18 cellular contexts compared by ENCODE assay signal in the genomic region with DNA sequence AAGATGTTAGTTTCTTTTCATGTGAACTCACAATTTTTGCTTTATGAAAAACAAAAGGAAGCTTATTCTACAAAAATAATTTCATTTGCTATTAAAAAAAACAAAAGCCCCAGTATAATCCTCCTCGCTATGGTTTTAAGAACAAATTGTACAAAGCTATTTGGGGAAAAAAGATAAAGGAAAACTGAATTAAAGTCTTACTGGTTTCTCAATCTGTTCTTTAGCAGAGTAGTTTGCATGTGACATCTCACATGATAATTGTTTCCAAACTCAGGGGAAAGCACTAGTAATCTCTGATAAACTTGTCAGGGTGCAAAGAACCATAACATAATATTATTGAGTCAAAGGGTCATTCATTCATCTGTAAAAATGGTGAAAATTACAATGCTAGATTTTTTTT. TPM values are rescaled to one million over a fixed set of nuclear protein-coding genes. Genes with fewer than 3 reads are reported as not detected.
"Had no signal": no experiment of that assay in that cellular context is flagged by ENCODE, and none has a peak within 500 bp of the region (broad histone marks: within the 10 kb centered on the region; RNA-seq: fewer than 3 reads in every experiment).

No MANE protein-coding gene starts in this region.

- H3K4me1 Mint-ChIP-seq: naive thymus-derived CD8-positive, alpha-beta T cell had no signal

- H3K4me3 Mint-ChIP-seq: brain; naive thymus-derived CD8-positive, alpha-beta T cell had no signal

- H3K4me3 ChIP-seq: mucosa of descending colon, right lobe of liver, upper lobe of right lung had no signal

- H3K36me3 ChIP-seq: right lobe of liver, upper lobe of right lung had no signal

- DNase-seq: activated naive CD4-positive, alpha-beta T cell treated with anti-CD3 and anti-CD28 coated beads, Interleukin-2, amount 50 U/mL, for 16 hours; activated T-cell treated with anti-CD3 and anti-CD28 coated beads, Interleukin-2, amount 50 U/mL, for 1 hour; amygdala; cerebellar nuclear complex; hypothalamus; naive thymus-derived CD8-positive, alpha-beta T cell; stimulated activated CD4-positive, alpha-beta T cell treated with anti-CD3 and anti-CD28 coated beads, Interleukin-12 subunit alpha, Interleukin-12 subunit beta, amount 100 ng/mL, for 4 hours; stimulated activated naive CD4-positive, alpha-beta T cell; substantia nigra; upper lobe of right lung had no signal

- H3K4me1 ChIP-seq: right lobe of liver, upper lobe of right lung had no signal

- H3K27me3 ChIP-seq: right lobe of liver, upper lobe of right lung had no signal

- H3K36me3 Mint-ChIP-seq: naive thymus-derived CD8-positive, alpha-beta T cell had no signal

- H3K27me3 Mint-ChIP-seq: brain had no signal

- ATAC-seq: esophagus mucosa; naive thymus-derived CD8-positive, alpha-beta T cell; upper lobe of right lung had no signal

- H3K9me3 ChIP-seq: mucosa of descending colon, right lobe of liver, upper lobe of right lung had no signal

- H3K27ac ChIP-seq: right lobe of liver, upper lobe of right lung had no signal

- H3K27ac Mint-ChIP-seq: naive thymus-derived CD8-positive, alpha-beta T cell had no signal

RNA-seq across cellular contexts. Expression of a gene that starts 2.9 kb away (rescaled TPM):
- total RNA-seq: dermis microvascular lymphatic vessel endothelial cell; esophagus mucosa; lung microvascular endothelial cell; mucosa of descending colon; naive thymus-derived CD8-positive, alpha-beta T cell; posterior vena cava; right lobe of liver; T-helper 2 cell treated with Interferon-gamma antibody and Interleukin-4, amounts not matched to agents 100 ng/mL and 5 ng/mL, for 36 hours; upper lobe of right lung had no signal
